10 cellular contexts compared by ENCODE assay signal in genomic region chr9:73155389-73155788, GRCh38. TPM values are rescaled to one million over a fixed set of nuclear protein-coding genes. Genes with fewer than 3 reads are reported as not detected.
DNase-seq lines count a peak whose midpoint lies in the region; ATAC-seq and TF ChIP-seq lines count a peak whose summit lies in the region.
"Had no signal": no experiment of that assay in that cellular context is flagged by ENCODE, and none has a peak within 500 bp of the region (broad histone marks: within the 10 kb centered on the region; RNA-seq: fewer than 3 reads in every experiment).

No MANE protein-coding gene starts in this region.

- intact Hi-C loops in heart right ventricle (cut with DNase I) (loop anchor here in 1 of 10 donors (10.0 kb wide), 1 partner anchor 791 kb away; the partner anchor contains the start of gene ZFAND5), left ventricle myocardium superior (cut with micrococcal nuclease) (no loop called here)
- intact Hi-C loops in activated T-helper 2 cell treated with anti-CD3 and anti-CD28 coated beads, Interferon-gamma antibody, Interleukin-2, Interleukin-4, amounts not matched to agents 10 μg/mL and 5 μg/mL and 100 μg/mL, durations not matched to agents 14 hours and 24 hours and 36 hours (cut with micrococcal nuclease): loop anchor here (1.0 to 10.0 kb wide), 8 partner anchors 29 to 1993 kb away; partner anchors contain the start of gene TMC1

- H3K36me3 ChIP-seq in heart right ventricle (peaks cover 0 to 39% (median 16%) of the 10 kb centered on the region in 9 donors), urinary bladder (ENCODE audit: insufficient read depth) (peaks cover 2% of the 10 kb centered on the region)

- no peaks in the 10 kb centered on the region for H3K27me3 ChIP-seq in heart right ventricle
- no peaks in the 10 kb centered on the region for H3K27me3 ChIP-seq in foreskin keratinocyte

- peaks cover 0 to 62% (median 47%) of the 10 kb centered on the region in 9 donors for H3K4me1 ChIP-seq in heart right ventricle
- peaks cover 35% of the 10 kb centered on the region for H3K4me1 ChIP-seq in foreskin keratinocyte
- peaks cover 3% of the 10 kb centered on the region for H3K4me1 ChIP-seq in urinary bladder (ENCODE audit: insufficient read depth)

- peak overlapping the region; percentile 78 for H3K27ac Mint-ChIP-seq in activated T-helper 2 cell treated with anti-CD3 and anti-CD28 coated beads, Interferon-gamma antibody, Interleukin-2, Interleukin-4, amounts not matched to agents 10 μg/mL and 5 μg/mL and 100 μg/mL, durations not matched to agents 14 hours and 24 hours and 36 hours
- H3K27ac Mint-ChIP-seq: activated B cell treated with CpG ODN at 0.5 μM for 24 hours had no signal

- no peaks in the 10 kb centered on the region for H3K9me3 ChIP-seq in heart right ventricle

- H3K9me3 Mint-ChIP-seq in activated T-helper 2 cell treated with anti-CD3 and anti-CD28 coated beads, Interferon-gamma antibody, Interleukin-2, Interleukin-4, amounts not matched to agents 10 μg/mL and 5 μg/mL and 100 μg/mL, durations not matched to agents 14 hours and 24 hours and 36 hours: no peaks in the 10 kb centered on the region
- H3K9me3 Mint-ChIP-seq: activated B cell treated with CpG ODN at 0.5 μM for 24 hours had no signal

- ATAC-seq in heart right ventricle: no peak
- ATAC-seq in left ventricle myocardium superior: no peak
- no peak for ATAC-seq in foreskin keratinocyte

- H3K36me3 Mint-ChIP-seq in activated T-helper 2 cell treated with anti-CD3 and anti-CD28 coated beads, Interferon-gamma antibody, Interleukin-2, Interleukin-4, amounts not matched to agents 10 μg/mL and 5 μg/mL and 100 μg/mL, durations not matched to agents 14 hours and 24 hours and 36 hours (ENCODE audit: low read depth): peaks cover 40% of the 10 kb centered on the region

- H3K27me3 Mint-ChIP-seq in activated T-helper 2 cell treated with anti-CD3 and anti-CD28 coated beads, Interferon-gamma antibody, Interleukin-2, Interleukin-4, amounts not matched to agents 10 μg/mL and 5 μg/mL and 100 μg/mL, durations not matched to agents 14 hours and 24 hours and 36 hours (ENCODE audit: low read depth): no peaks in the 10 kb centered on the region

- peak overlapping the region; percentile 75 for H3K4me3 Mint-ChIP-seq in activated T-helper 2 cell treated with anti-CD3 and anti-CD28 coated beads, Interferon-gamma antibody, Interleukin-2, Interleukin-4, amounts not matched to agents 10 μg/mL and 5 μg/mL and 100 μg/mL, durations not matched to agents 14 hours and 24 hours and 36 hours (ENCODE audit: low read depth)
- H3K4me3 Mint-ChIP-seq: activated B cell treated with CpG ODN at 0.5 μM for 24 hours had no signal

- H3K27ac ChIP-seq in heart right ventricle (peak overlapping the region in 3 of 10 donors; percentile 85 to 89 (median 89)), foreskin keratinocyte (peak overlapping the region; percentile 87), urinary bladder (ENCODE audit: low read depth) (peak overlapping the region; percentile 23)

- H3K4me1 Mint-ChIP-seq in activated T-helper 2 cell treated with anti-CD3 and anti-CD28 coated beads, Interferon-gamma antibody, Interleukin-2, Interleukin-4, amounts not matched to agents 10 μg/mL and 5 μg/mL and 100 μg/mL, durations not matched to agents 14 hours and 24 hours and 36 hours (ENCODE audit: low read depth): peaks cover 66% of the 10 kb centered on the region
- H3K4me1 Mint-ChIP-seq: activated B cell treated with CpG ODN at 0.5 μM for 24 hours had no signal

- TF ChIP-seq CTCF in heart right ventricle (IDR thresholded peaks at IDR 0.05) (no peak), foreskin keratinocyte (conservative IDR thresholded peaks at IDR 0.05) (no peak)

- WGBS in heart right ventricle, 2 donors: 41 to 48% methylated on average over 3 of the region's 3 CpGs
- WGBS in urinary bladder: 36% methylated on average over 3 of the region's 3 CpGs

- H3K4me3 ChIP-seq in heart right ventricle (peak overlapping the region in 6 of 10 donors; percentile 1 to 62 (median 60)), urinary bladder (ENCODE audit: low read depth, low read length) (no peak overlapping the region)

- DNase-seq in heart right ventricle (no peak), left ventricle myocardium superior (no peak), foreskin keratinocyte (no peak), hepatic stellate cell (ENCODE audit: low spot score) (no peak), COLO829 (ENCODE audit: low spot score) (no peak), NOMO-1 treated with DMSO at 0.1 percent for 48 hours (lab: John Stamatoyannopoulos, UW; ENCODE audit: unreplicated experiment) (no peak)
- no peak for DNase-seq in activated T-helper 2 cell treated with anti-CD3 and anti-CD28 coated beads, Interferon-gamma antibody, Interleukin-2, Interleukin-4, amounts not matched to agents 10 μg/mL and 5 μg/mL and 100 μg/mL, durations not matched to agents 14 hours and 24 hours and 36 hours (ENCODE audit: low spot score)
- DNase-seq: activated B cell treated with CpG ODN at 0.5 μM for 24 hours, NCI-H1092 treated with DMSO at 0.1 percent for 48 hours had no signal

RNA-seq across cellular contexts. Expression of gene ANXA1, which starts 3.7 kb away (rescaled TPM):
- total RNA-seq in heart right ventricle (100 to 1,000 TPM in 1 of 10 donors, 10 to 100 TPM in 9; 21.1 to 126 (median 38.5) TPM), left ventricle myocardium superior (52.1 TPM), foreskin keratinocyte (880 and 908 TPM in 2 replicates), urinary bladder (353 TPM)
- polyA plus RNA-seq in heart right ventricle (100 to 1,000 TPM in 1 of 2 donors, 10 to 100 TPM in 1; 89.9 to 108 TPM), foreskin keratinocyte (712 and 776 TPM in 2 replicates), urinary bladder (221 TPM)
- total RNA-seq in activated T-helper 2 cell treated with anti-CD3 and anti-CD28 coated beads, Interferon-gamma antibody, Interleukin-2, Interleukin-4, amounts not matched to agents 10 μg/mL and 5 μg/mL and 100 μg/mL, durations not matched to agents 14 hours and 24 hours and 36 hours: 28.6 and 32.2 TPM in 2 replicates
